ENCODE assay signal across 29 cellular contexts in the genomic region with DNA sequence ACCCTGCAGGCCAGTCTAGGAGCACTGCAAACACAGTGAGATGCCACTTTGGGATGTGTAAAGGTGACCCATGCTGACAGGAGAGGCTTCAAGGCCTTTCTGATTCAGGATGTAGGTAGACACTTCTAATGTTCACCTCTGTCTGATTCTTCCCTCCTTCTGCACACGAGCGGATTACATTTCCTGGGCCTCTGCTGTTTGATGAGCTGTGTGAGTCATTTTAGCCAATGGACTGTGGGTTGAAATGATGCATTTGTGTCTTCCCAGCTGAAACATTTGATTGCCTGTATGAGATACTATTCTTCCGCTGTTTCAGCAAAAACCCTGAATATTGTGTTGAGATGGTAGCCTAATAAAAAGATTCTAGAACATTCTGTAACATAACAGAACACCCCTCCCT.
DNase-seq lines count a peak whose midpoint lies in the region; ATAC-seq, FAIRE-seq and TF ChIP-seq lines count a peak whose summit lies in the region.
"Had no signal": no experiment of that assay in that cellular context is flagged by ENCODE, and none has a peak within 500 bp of the region (broad histone marks: within the 10 kb centered on the region; RNA-seq: fewer than 3 reads in every experiment).

No MANE protein-coding gene starts in this region.

- H3K27ac ChIP-seq in mammary epithelial cell (ENCODE audit: insufficient read depth, low read depth, low read length) (no peak overlapping the region), osteoblast (ENCODE audit: low read depth, low read length) (no peak overlapping the region)
- H3K27ac ChIP-seq: BLaER1 treated with 17β-estradiol and CSF1 and Interleukin-3, amounts not matched to agents 10 nM and 100 nM; gastrocnemius medialis; hepatocyte; parathyroid adenoma; spleen; thoracic aorta; WERI-Rb-1 had no signal

- H3K36me3 ChIP-seq in mammary epithelial cell (ENCODE audit: insufficient read depth, low read length) (no peaks in the 10 kb centered on the region), osteoblast (ENCODE audit: insufficient read depth, low read length) (no peaks in the 10 kb centered on the region)
- H3K36me3 ChIP-seq: BLaER1 treated with 17β-estradiol and CSF1 and Interleukin-3, amounts not matched to agents 10 nM and 100 nM; gastrocnemius medialis; spleen; thoracic aorta; WERI-Rb-1 had no signal

- intact Hi-C loops in mammary epithelial cell (cut with micrococcal nuclease), result no loop called here

- CTCF ChIA-PET in mammary epithelial cell (lab: Charles Lee; ENCODE audit: low non-redundant PET), result no interaction called here

- H3K4me2 ChIP-seq in mammary epithelial cell (ENCODE audit: insufficient read depth, low read depth, low read length), result no peak overlapping the region
- H3K4me2 ChIP-seq in osteoblast (ENCODE audit: insufficient read depth, low read length), result no peak overlapping the region
- H3K4me2 ChIP-seq: BLaER1 treated with 17β-estradiol and CSF1 and Interleukin-3, amounts not matched to agents 10 nM and 100 nM; hepatocyte had no signal

- dilution Hi-C loops in mammary epithelial cell (cut with HindIII; ENCODE audit: low sequenced_read_pairs), result no loop called here

- WGBS in mammary epithelial cell (ENCODE audit: low coverage, missing lambda C conversion rate), result 47% methylated on average over 3 of the region's 3 CpGs

- H3K9me3 ChIP-seq in mammary epithelial cell (replicated peaks; ENCODE audit: insufficient read depth, low read length) (no peaks in the 10 kb centered on the region), osteoblast (ENCODE audit: low read depth, low read length) (no peaks in the 10 kb centered on the region)
- H3K9me3 ChIP-seq: BLaER1 treated with 17β-estradiol and CSF1 and Interleukin-3, amounts not matched to agents 10 nM and 100 nM; gastrocnemius medialis; thoracic aorta had no signal

- no peak overlapping the region for H3K4me3 ChIP-seq in mammary epithelial cell (replicated peaks in 1 of 3; ENCODE audit: insufficient read depth in 1 of 3, low read depth in 2 of 3, low read length in 3 of 3)
- H3K4me3 ChIP-seq in osteoblast (ENCODE audit: insufficient read depth, low read length), result no peak overlapping the region
- H3K4me3 ChIP-seq: BLaER1 treated with 17β-estradiol and CSF1 and Interleukin-3, amounts not matched to agents 10 nM and 100 nM; gastrocnemius medialis; hepatocyte; spleen; thoracic aorta had no signal

- no TSS peak for BruUV-seq in mammary epithelial cell (replicated peaks; lab: Mats Ljungman, UMichigan)

- H3K9ac ChIP-seq in mammary epithelial cell (ENCODE audit: insufficient read depth, low read length), result no peak overlapping the region
- H3K9ac ChIP-seq: BLaER1 treated with 17β-estradiol and CSF1 and Interleukin-3, amounts not matched to agents 10 nM and 100 nM; parathyroid adenoma had no signal

- no peaks in the 10 kb centered on the region for H4K20me1 ChIP-seq in mammary epithelial cell (ENCODE audit: insufficient read depth, low read length)
- H4K20me1 ChIP-seq in osteoblast (ENCODE audit: insufficient read depth, low read length), result no peaks in the 10 kb centered on the region
- H4K20me1 ChIP-seq: BLaER1 treated with 17β-estradiol and CSF1 and Interleukin-3, amounts not matched to agents 10 nM and 100 nM had no signal

- no peak for ATAC-seq in esophagus mucosa
- ATAC-seq: activated naive CD8-positive, alpha-beta T cell treated with anti-CD3 and anti-CD28 coated beads, Interleukin-2, amount 50 U/mL, for 24 hours; gastrocnemius medialis; left lobe of liver had no signal

- in situ Hi-C loops in ACHN (cut with HindIII; ENCODE audit: low pct_ligation_motif_present, low pct_unique_long_range_greater_than_20kb, low sequenced_read_pairs), result no loop called here
- in situ Hi-C loops in mammary epithelial cell (cut with MboI; ENCODE audit: low sequenced_read_pairs in 2 of 2), result no loop called here

- no peak for FAIRE-seq in D721Med (lab: Jason Lieb, UNC)
- FAIRE-seq: endometrium, urothelium cell line had no signal

- H3K4me1 ChIP-seq in mammary epithelial cell (ENCODE audit: insufficient read depth, low read length), result peaks cover 13% of the 10 kb centered on the region
- H3K4me1 ChIP-seq in osteoblast (ENCODE audit: insufficient read depth, low read length), result no peaks in the 10 kb centered on the region
- H3K4me1 ChIP-seq: BLaER1 treated with 17β-estradiol and CSF1 and Interleukin-3, amounts not matched to agents 10 nM and 100 nM; gastrocnemius medialis; parathyroid adenoma; spleen had no signal

- TF ChIP-seq CTCF in mammary epithelial cell (conservative IDR thresholded peaks at IDR 0.05 in 1 of 2, IDR thresholded peaks at IDR 0.05 in 1 of 2; ENCODE audit: extremely low read depth in 1 of 2, insufficient read depth in 1 of 2, low read depth in 1 of 2, low read length in 2 of 2) (no peak), osteoblast (IDR thresholded peaks at IDR 0.05; ENCODE audit: extremely low read depth, low read depth, low read length) (no peak), D721Med (IDR thresholded peaks at IDR 0.05; ENCODE audit: insufficient read depth, missing control alignments) (no peak)

- H3K79me2 ChIP-seq in mammary epithelial cell (ENCODE audit: insufficient read depth, low read length) (no peaks in the 10 kb centered on the region), osteoblast (ENCODE audit: insufficient read depth, low read length) (no peaks in the 10 kb centered on the region)
- H3K79me2 ChIP-seq: hepatocyte, parathyroid adenoma had no signal

- no peaks in the 10 kb centered on the region for H3K27me3 ChIP-seq in mammary epithelial cell (ENCODE audit: insufficient read depth, low read length)
- H3K27me3 ChIP-seq in osteoblast (ENCODE audit: insufficient read depth, low read length), result no peaks in the 10 kb centered on the region
- H3K27me3 ChIP-seq: BLaER1 treated with 17β-estradiol and CSF1 and Interleukin-3, amounts not matched to agents 10 nM and 100 nM; gastrocnemius medialis; hepatocyte had no signal

- no peak overlapping the region for H2AFZ ChIP-seq in mammary epithelial cell (ENCODE audit: low read depth, low read length)
- no peak overlapping the region for H2AFZ ChIP-seq in osteoblast (ENCODE audit: low read length)
- H2AFZ ChIP-seq: hepatocyte, parathyroid adenoma had no signal

- DNase-seq in ACHN, result peak; percentile 30
- DNase-seq in GM03348 (ENCODE audit: low spot score), result peak; percentile 48
- DNase-seq in mammary epithelial cell, result peak; percentile 42
- peak; percentile 55 for DNase-seq in left kidney (ENCODE audit: low read depth, low spot score)
- no peak for DNase-seq in osteoblast (ENCODE audit: insufficient read length, low spot score, missing footprints)
- DNase-seq in D721Med (ENCODE audit: insufficient read length, low spot score), result no peak
- DNase-seq: activated CD4-positive, alpha-beta T cell treated with anti-CD3 and anti-CD28 coated beads, Interleukin-2, amount 50 U/mL, for 1 hour; activated gamma-delta T cell; activated naive CD8-positive, alpha-beta T cell treated with anti-CD3 and anti-CD28 coated beads, Interleukin-2, amount 50 U/mL, for 24 hours; activated T-cell treated with anti-CD3 and anti-CD28 coated beads, Interleukin-2, amount 50 U/mL, for 24 hours; gastrocnemius medialis; GDM1; mesendoderm; NCI-H1436 treated with DMSO at 0.1 percent for 48 hours; NCI-H2081 treated with DMSO at 0.1 percent for 48 hours; NCI-H2227 treated with DMSO at 0.1 percent for 48 hours; NCI-H526 treated with DMSO at 0.1 percent for 48 hours; SHP77; spleen; stimulated activated CD8-positive, alpha-beta memory T cell treated with anti-CD3 and anti-CD28 coated beads, Interleukin-4, amount 100 ng/mL, for 48 hours; WERI-Rb-1 had no signal

Comparison
In these comparisons a context has a peak if more than half of its experiments do, and no peak if none do; other contexts are left out.
1. DNase-seq: peak in ACHN (single experiment), GM03348 (single experiment), mammary epithelial cell (single experiment) and left kidney (single experiment); none in osteoblast (single experiment) and D721Med (single experiment).